ENCODE assay signal across 1 cellular context in the genomic region with DNA sequence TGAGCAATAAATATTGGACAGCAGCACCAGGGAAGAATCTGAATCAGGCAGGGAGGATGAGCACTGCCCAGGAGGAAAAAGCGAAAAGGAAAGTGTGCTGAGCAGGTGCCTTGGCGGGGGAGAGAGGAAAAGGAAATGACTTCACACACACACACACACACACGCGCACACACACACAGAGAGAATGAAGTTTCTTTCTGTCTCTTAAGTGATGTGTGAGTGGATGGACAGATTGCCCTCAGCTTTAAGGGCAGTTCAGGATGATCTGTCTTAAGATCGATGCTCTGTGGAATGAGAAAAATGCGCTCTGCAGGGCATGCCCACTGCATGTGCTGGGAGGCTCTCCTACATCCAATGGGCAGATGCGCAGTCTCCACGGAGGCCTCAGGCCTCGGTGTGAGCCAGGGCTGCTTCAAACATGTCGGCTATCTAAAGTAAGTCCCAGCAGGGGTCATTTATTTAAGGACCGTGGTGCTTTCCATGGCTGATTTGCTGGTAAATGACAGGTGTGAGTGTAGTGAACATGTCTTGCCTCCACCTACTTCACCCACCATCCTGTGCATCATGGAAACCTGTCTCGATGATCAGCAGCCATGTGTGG.
TF ChIP-seq lines count a peak whose summit lies in the region.

No MANE protein-coding gene starts in this region.

TF ChIP-seq in HepG2, 621 proteins besides CTCF, POLR2A, EP300 and RAD21 (continued from another document and continues in another):
- TF ChIP-seq MBD4 (IDR thresholded peaks at IDR 0.05; ENCODE audit: borderline replicate concordance, low read length) (0 out of 2 replicates have a peak, but pooled peaks have one; percentile 20), ZHX2 (IDR thresholded peaks at IDR 0.05; ENCODE audit: low read depth) (peak; percentile 79), ZHX2 (CRISPR knock-in tag; IDR thresholded peaks at IDR 0.05; ENCODE audit: borderline replicate concordance) (no peak), ZNF251 (CRISPR knock-in tag; IDR thresholded peaks at IDR 0.05) (no peak), NCOA2 (CRISPR knock-in tag; IDR thresholded peaks at IDR 0.05) (0 out of 2 replicates have a peak, but pooled peaks have one; percentile 27), ZNF337 (CRISPR knock-in tag; IDR thresholded peaks at IDR 0.05; ENCODE audit: borderline replicate concordance, low read depth) (no peak), KLF6 (CRISPR knock-in tag; IDR thresholded peaks at IDR 0.05) (no peak), ZNF33A (CRISPR knock-in tag; IDR thresholded peaks at IDR 0.05; ENCODE audit: borderline replicate concordance) (no peak), ZNF569 (CRISPR knock-in tag; IDR thresholded peaks at IDR 0.05; ENCODE audit: borderline replicate concordance) (no peak), THAP11 (CRISPR knock-in tag; IDR thresholded peaks at IDR 0.05) (peak; percentile 91), SRSF9 (IDR thresholded peaks at IDR 0.05; ENCODE audit: borderline replicate concordance, insufficient read depth, low read depth, low read length, poor library complexity, severe bottlenecking) (no peak), MAFG (CRISPR knock-in tag; IDR thresholded peaks at IDR 0.05) (no peak), YEATS2 (CRISPR knock-in tag; IDR thresholded peaks at IDR 0.05; ENCODE audit: borderline replicate concordance) (peak; percentile 86; the same call in 1 of the 2 replicates), FOXM1 (CRISPR knock-in tag; IDR thresholded peaks at IDR 0.05) (no peak), MIER2 (CRISPR knock-in tag; IDR thresholded peaks at IDR 0.05) (no peak), ZNF749 (CRISPR knock-in tag; IDR thresholded peaks at IDR 0.05; ENCODE audit: borderline replicate concordance) (no peak), SP2 (CRISPR knock-in tag; IDR thresholded peaks at IDR 0.05) (no peak), TARDBP (CRISPR knock-in tag; IDR thresholded peaks at IDR 0.05) (peak; percentile 46), KDM2A (CRISPR knock-in tag; IDR thresholded peaks at IDR 0.05; ENCODE audit: borderline replicate concordance, low read depth) (peak; percentile 64; the same call in 1 of the 2 replicates), ZNF354B (CRISPR knock-in tag; IDR thresholded peaks at IDR 0.05) (no peak), ZMYM2 (CRISPR knock-in tag; IDR thresholded peaks at IDR 0.05) (no peak), GZF1 (CRISPR knock-in tag; IDR thresholded peaks at IDR 0.05) (no peak), ZFY (CRISPR knock-in tag; IDR thresholded peaks at IDR 0.05) (peak; percentile 81), SOX6 (IDR thresholded peaks at IDR 0.05) (no peak), SOX6 (CRISPR knock-in tag; IDR thresholded peaks at IDR 0.05) (peak; percentile 27; the same call in 1 of the 2 replicates), ZNF770 (CRISPR knock-in tag; IDR thresholded peaks at IDR 0.05) (0 out of 2 replicates have a peak, but pooled peaks have one; percentile 14)
- TF ChIP-seq, protein P1, sequence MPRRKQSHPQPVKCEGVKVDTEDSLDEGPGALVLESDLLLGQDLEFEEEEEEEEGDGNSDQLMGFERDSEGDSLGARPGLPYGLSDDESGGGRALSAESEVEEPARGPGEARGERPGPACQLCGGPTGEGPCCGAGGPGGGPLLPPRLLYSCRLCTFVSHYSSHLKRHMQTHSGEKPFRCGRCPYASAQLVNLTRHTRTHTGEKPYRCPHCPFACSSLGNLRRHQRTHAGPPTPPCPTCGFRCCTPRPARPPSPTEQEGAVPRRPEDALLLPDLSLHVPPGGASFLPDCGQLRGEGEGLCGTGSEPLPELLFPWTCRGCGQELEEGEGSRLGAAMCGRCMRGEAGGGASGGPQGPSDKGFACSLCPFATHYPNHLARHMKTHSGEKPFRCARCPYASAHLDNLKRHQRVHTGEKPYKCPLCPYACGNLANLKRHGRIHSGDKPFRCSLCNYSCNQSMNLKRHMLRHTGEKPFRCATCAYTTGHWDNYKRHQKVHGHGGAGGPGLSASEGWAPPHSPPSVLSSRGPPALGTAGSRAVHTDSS (CRISPR knock-in tag; conservative IDR thresholded peaks at IDR 0.05), result no peak
- TF ChIP-seq, protein P2, sequence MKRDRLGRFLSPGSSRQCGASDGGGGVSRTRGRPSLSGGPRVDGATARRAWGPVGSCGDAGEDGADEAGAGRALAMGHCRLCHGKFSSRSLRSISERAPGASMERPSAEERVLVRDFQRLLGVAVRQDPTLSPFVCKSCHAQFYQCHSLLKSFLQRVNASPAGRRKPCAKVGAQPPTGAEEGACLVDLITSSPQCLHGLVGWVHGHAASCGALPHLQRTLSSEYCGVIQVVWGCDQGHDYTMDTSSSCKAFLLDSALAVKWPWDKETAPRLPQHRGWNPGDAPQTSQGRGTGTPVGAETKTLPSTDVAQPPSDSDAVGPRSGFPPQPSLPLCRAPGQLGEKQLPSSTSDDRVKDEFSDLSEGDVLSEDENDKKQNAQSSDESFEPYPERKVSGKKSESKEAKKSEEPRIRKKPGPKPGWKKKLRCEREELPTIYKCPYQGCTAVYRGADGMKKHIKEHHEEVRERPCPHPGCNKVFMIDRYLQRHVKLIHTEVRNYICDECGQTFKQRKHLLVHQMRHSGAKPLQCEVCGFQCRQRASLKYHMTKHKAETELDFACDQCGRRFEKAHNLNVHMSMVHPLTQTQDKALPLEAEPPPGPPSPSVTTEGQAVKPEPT (CRISPR knock-in tag; IDR thresholded peaks at IDR 0.05; ENCODE audit: low read depth), result no peak
- TF ChIP-seq, protein P3, sequence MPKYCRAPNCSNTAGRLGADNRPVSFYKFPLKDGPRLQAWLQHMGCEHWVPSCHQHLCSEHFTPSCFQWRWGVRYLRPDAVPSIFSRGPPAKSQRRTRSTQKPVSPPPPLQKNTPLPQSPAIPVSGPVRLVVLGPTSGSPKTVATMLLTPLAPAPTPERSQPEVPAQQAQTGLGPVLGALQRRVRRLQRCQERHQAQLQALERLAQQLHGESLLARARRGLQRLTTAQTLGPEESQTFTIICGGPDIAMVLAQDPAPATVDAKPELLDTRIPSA (CRISPR knock-in tag; IDR thresholded peaks at IDR 0.05; ENCODE audit: borderline replicate concordance), result no peak
- TF ChIP-seq, protein P4, sequence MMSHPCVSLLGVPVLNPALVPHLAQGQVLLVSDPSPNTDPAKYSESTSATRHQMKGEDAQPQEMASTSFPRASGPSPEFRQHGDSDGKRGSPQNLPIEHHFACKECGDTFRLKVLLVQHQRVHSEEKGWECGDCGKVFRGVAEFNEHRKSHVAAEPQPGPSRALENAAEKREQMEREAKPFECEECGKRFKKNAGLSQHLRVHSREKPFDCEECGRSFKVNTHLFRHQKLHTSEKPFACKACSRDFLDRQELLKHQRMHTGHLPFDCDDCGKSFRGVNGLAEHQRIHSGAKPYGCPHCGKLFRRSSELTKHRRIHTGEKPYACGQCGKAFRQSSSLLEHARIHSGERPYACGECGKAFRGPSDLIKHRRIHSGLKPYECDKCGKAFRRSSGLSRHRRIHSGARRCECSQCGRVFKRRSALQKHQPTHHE (CRISPR knock-in tag; IDR thresholded peaks at IDR 0.05; ENCODE audit: borderline replicate concordance), result no peak
- TF ChIP-seq, protein P5, sequence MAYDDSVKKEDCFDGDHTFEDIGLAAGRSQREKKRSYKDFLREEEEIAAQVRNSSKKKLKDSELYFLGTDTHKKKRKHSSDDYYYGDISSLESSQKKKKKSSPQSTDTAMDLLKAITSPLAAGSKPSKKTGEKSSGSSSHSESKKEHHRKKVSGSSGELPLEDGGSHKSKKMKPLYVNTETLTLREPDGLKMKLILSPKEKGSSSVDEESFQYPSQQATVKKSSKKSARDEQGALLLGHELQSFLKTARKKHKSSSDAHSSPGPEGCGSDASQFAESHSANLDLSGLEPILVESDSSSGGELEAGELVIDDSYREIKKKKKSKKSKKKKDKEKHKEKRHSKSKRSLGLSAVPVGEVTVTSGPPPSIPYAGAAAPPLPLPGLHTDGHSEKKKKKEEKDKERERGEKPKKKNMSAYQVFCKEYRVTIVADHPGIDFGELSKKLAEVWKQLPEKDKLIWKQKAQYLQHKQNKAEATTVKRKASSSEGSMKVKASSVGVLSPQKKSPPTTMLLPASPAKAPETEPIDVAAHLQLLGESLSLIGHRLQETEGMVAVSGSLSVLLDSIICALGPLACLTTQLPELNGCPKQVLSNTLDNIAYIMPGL (CRISPR knock-in tag; IDR thresholded peaks at IDR 0.05; ENCODE audit: borderline replicate concordance in 1 of 2, low read depth in 1 of 2), result 0 out of 4 replicates have a peak, but pooled peaks of 1 of the 2 experiments have one; percentile 42
- TF ChIP-seq, protein P6, sequence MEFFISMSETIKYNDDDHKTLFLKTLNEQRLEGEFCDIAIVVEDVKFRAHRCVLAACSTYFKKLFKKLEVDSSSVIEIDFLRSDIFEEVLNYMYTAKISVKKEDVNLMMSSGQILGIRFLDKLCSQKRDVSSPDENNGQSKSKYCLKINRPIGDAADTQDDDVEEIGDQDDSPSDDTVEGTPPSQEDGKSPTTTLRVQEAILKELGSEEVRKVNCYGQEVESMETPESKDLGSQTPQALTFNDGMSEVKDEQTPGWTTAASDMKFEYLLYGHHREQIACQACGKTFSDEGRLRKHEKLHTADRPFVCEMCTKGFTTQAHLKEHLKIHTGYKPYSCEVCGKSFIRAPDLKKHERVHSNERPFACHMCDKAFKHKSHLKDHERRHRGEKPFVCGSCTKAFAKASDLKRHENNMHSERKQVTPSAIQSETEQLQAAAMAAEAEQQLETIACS (CRISPR knock-in tag; IDR thresholded peaks at IDR 0.05), result no peak; the same call in 1 of the 2 replicates
- TF ChIP-seq, protein P7, sequence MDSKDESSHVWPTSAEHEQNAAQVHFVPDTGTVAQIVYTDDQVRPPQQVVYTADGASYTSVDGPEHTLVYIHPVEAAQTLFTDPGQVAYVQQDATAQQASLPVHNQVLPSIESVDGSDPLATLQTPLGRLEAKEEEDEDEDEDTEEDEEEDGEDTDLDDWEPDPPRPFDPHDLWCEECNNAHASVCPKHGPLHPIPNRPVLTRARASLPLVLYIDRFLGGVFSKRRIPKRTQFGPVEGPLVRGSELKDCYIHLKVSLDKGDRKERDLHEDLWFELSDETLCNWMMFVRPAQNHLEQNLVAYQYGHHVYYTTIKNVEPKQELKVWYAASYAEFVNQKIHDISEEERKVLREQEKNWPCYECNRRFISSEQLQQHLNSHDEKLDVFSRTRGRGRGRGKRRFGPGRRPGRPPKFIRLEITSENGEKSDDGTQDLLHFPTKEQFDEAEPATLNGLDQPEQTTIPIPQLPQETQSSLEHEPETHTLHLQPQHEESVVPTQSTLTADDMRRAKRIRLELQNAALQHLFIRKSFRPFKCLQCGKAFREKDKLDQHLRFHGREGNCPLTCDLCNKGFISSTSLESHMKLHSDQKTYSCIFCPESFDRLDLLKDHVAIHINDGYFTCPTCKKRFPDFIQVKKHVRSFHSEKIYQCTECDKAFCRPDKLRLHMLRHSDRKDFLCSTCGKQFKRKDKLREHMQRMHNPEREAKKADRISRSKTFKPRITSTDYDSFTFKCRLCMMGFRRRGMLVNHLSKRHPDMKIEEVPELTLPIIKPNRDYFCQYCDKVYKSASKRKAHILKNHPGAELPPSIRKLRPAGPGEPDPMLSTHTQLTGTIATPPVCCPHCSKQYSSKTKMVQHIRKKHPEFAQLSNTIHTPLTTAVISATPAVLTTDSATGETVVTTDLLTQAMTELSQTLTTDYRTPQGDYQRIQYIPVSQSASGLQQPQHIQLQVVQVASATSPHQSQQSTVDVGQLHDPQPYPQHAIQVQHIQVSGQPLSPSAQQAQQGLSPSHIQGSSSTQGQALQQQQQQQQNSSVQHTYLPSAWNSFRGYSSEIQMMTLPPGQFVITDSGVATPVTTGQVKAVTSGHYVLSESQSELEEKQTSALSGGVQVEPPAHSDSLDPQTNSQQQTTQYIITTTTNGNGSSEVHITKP (CRISPR knock-in tag; IDR thresholded peaks at IDR 0.05; ENCODE audit: low read depth), result no peak
